Comparison of ENCODE assay signal across 24 cellular contexts in genomic region chr1:119781434-119782210, GRCh38. TPM values are rescaled to one million over a fixed set of nuclear protein-coding genes. Genes with fewer than 3 reads are reported as not detected.
DNase-seq lines count a peak whose midpoint lies in the region; ATAC-seq and TF ChIP-seq lines count a peak whose summit lies in the region.
"Had no signal": no experiment of that assay in that cellular context is flagged by ENCODE, and none has a peak within 500 bp of the region (broad histone marks: within the 10 kb centered on the region; RNA-seq: fewer than 3 reads in every experiment).

No MANE protein-coding gene starts in this region.

- TF ChIP-seq CTCF in VCaP (conservative IDR thresholded peaks at IDR 0.05) (no peak), right lobe of liver (IDR thresholded peaks at IDR 0.05) (peak in 3 of 4 donors; percentile 11 to 42 (median 29)), thyroid gland (IDR thresholded peaks at IDR 0.05) (peak in 1 of 6 experiments; percentile 11), lower lobe of right lung (IDR thresholded peaks at IDR 0.05) (no peak)

- H3K4me3 ChIP-seq in right lobe of liver (no peak overlapping the region), thyroid gland (replicated peaks in 1 of 3) (no peak overlapping the region), lower lobe of right lung (no peak overlapping the region)
- H3K4me3 ChIP-seq: Peyer's patch, SJCRH30 had no signal

- H3K27ac ChIP-seq in VCaP = peak overlapping the region; percentile 80
- H3K27ac ChIP-seq in right lobe of liver = peak overlapping the region in 2 of 3 donors; percentile 89 to 98
- H3K27ac ChIP-seq in thyroid gland = peak overlapping the region in 2 of 3 donors; percentile 84 to 90
- no peak overlapping the region for H3K27ac ChIP-seq in lower lobe of right lung
- H3K27ac ChIP-seq: SJCRH30 had no signal

- H3K36me3 Mint-ChIP-seq in activated CD8-positive, alpha-beta memory T cell treated with anti-CD3 and anti-CD28 coated beads, Interleukin-2, amount 10 ng/mL, durations not matched to agents 7 days and 5 days = no peaks in the 10 kb centered on the region
- H3K36me3 Mint-ChIP-seq in immature natural killer cell = no peaks in the 10 kb centered on the region
- H3K36me3 Mint-ChIP-seq: CD8-positive, alpha-beta memory T cell had no signal

- no peak overlapping the region for H3K4me3 Mint-ChIP-seq in activated CD8-positive, alpha-beta memory T cell treated with anti-CD3 and anti-CD28 coated beads, Interleukin-2, amount 10 ng/mL, durations not matched to agents 7 days and 5 days
- H3K4me3 Mint-ChIP-seq in immature natural killer cell = no peak overlapping the region
- H3K4me3 Mint-ChIP-seq: CD8-positive, alpha-beta memory T cell; H9 had no signal

- H3K36me3 ChIP-seq in right lobe of liver (no peaks in the 10 kb centered on the region), thyroid gland (no peaks in the 10 kb centered on the region), lower lobe of right lung (no peaks in the 10 kb centered on the region)
- H3K36me3 ChIP-seq: Peyer's patch, SJCRH30 had no signal

- no peaks in the 10 kb centered on the region for H3K9me3 Mint-ChIP-seq in activated CD8-positive, alpha-beta memory T cell treated with anti-CD3 and anti-CD28 coated beads, Interleukin-2, amount 10 ng/mL, durations not matched to agents 7 days and 5 days (ENCODE audit: low read depth)
- no peaks in the 10 kb centered on the region for H3K9me3 Mint-ChIP-seq in immature natural killer cell
- H3K9me3 Mint-ChIP-seq: CD8-positive, alpha-beta memory T cell; H9 had no signal

- 55% methylated on average over 11 of the region's 11 CpGs for WGBS in right lobe of liver (ENCODE audit: insufficient coverage, low coverage, low lambda C conversion rate, missing lambda C conversion rate)
- WGBS in thyroid gland, 2 donors = 92 to 94% methylated on average over 11 of the region's 11 CpGs

- peaks cover 29% of the 10 kb centered on the region for H3K4me1 Mint-ChIP-seq in activated CD8-positive, alpha-beta memory T cell treated with anti-CD3 and anti-CD28 coated beads, Interleukin-2, amount 10 ng/mL, durations not matched to agents 7 days and 5 days
- no peaks in the 10 kb centered on the region for H3K4me1 Mint-ChIP-seq in immature natural killer cell
- H3K4me1 Mint-ChIP-seq: CD8-positive, alpha-beta memory T cell had no signal

- H3K4me1 ChIP-seq in right lobe of liver (peaks cover 0 to 61% (median 29%) of the 10 kb centered on the region in 4 donors), thyroid gland (peaks cover 30 to 33% of the 10 kb centered on the region in 2 donors), lower lobe of right lung (peaks cover 34% of the 10 kb centered on the region)

- peaks cover 74% of the 10 kb centered on the region for H3K27me3 Mint-ChIP-seq in activated CD8-positive, alpha-beta memory T cell treated with anti-CD3 and anti-CD28 coated beads, Interleukin-2, amount 10 ng/mL, durations not matched to agents 7 days and 5 days
- H3K27me3 Mint-ChIP-seq in immature natural killer cell (ENCODE audit: low read depth in 3 of 3) = peaks cover 3 to 7% (median 4%) of the 10 kb centered on the region in 3 donors

- H3K9me3 ChIP-seq in right lobe of liver = no peaks in the 10 kb centered on the region
- no peaks in the 10 kb centered on the region for H3K9me3 ChIP-seq in thyroid gland
- no peaks in the 10 kb centered on the region for H3K9me3 ChIP-seq in lower lobe of right lung
- H3K9me3 ChIP-seq: Peyer's patch had no signal

- H3K27ac Mint-ChIP-seq in activated CD8-positive, alpha-beta memory T cell treated with anti-CD3 and anti-CD28 coated beads, Interleukin-2, amount 10 ng/mL, durations not matched to agents 7 days and 5 days = no peak overlapping the region
- no peak overlapping the region for H3K27ac Mint-ChIP-seq in immature natural killer cell
- H3K27ac Mint-ChIP-seq: CD8-positive, alpha-beta memory T cell; H9 had no signal

- intact Hi-C loops in right lobe of liver (cut with DNase I) = no loop called here
- intact Hi-C loops in thyroid gland (cut with DNase I) = no loop called here
- intact Hi-C loops in lower lobe of right lung (cut with DNase I) = no loop called here

- no peak for ATAC-seq in activated CD8-positive, alpha-beta memory T cell treated with anti-CD3 and anti-CD28 coated beads, Interleukin-2, amount 10 ng/mL, durations not matched to agents 7 days and 5 days
- peak in 1 of 4 donors; percentile 0 for ATAC-seq in right lobe of liver
- no peak for ATAC-seq in lower lobe of right lung
- no peak for ATAC-seq in HG03571 (IDR thresholded peaks at IDR 0.05; ENCODE audit: unreplicated experiment)

- DNase-seq in activated CD8-positive, alpha-beta memory T cell treated with anti-CD3 and anti-CD28 coated beads, Interleukin-2, amount 10 ng/mL, durations not matched to agents 7 days and 5 days = peak; percentile 11
- DNase-seq in activated CD8-positive, alpha-beta memory T cell treated with anti-CD3 and anti-CD28 coated beads for 24 hours = no peak
- no peak for DNase-seq in right lobe of liver
- no peak for DNase-seq in thyroid gland
- DNase-seq in lower lobe of right lung = no peak
- DNase-seq in immature natural killer cell = no peak
- DNase-seq: 8988T; AML-193; CD8-positive, alpha-beta memory T cell; DMS53; GDM1; H9; MM.1S; NCI-H1092 treated with DMSO at 0.1 percent for 48 hours; NCI-H1436 treated with DMSO at 0.1 percent for 48 hours; NCI-H1930; NCI-H748 treated with DMSO at 0.1 percent for 48 hours; Peyer's patch; SJCRH30 had no signal

- H3K27me3 ChIP-seq in right lobe of liver (no peaks in the 10 kb centered on the region), thyroid gland (no peaks in the 10 kb centered on the region), lower lobe of right lung (ENCODE audit: low read depth) (no peaks in the 10 kb centered on the region)
- H3K27me3 ChIP-seq: Peyer's patch, SJCRH30 had no signal

- no peak for TF ChIP-seq POLR2A in right lobe of liver (IDR thresholded peaks at IDR 0.05)
- no peak for TF ChIP-seq POLR2A in thyroid gland (IDR thresholded peaks at IDR 0.05)

- CTCF ChIA-PET in activated CD8-positive, alpha-beta memory T cell treated with anti-CD3 and anti-CD28 coated beads, Interleukin-2, amount 10 ng/mL, durations not matched to agents 7 days and 5 days (lab: Charles Lee) = interaction anchor here (1.9 kb wide), 1 partner anchor 38 kb away, joined by 5 read pairs; no protein-coding TSS in a partner anchor

RNA-seq across cellular contexts. Expression of gene HMGCS2, which starts 12.9 kb away (rescaled TPM):
- not detected for total RNA-seq in activated CD8-positive, alpha-beta memory T cell treated with anti-CD3 and anti-CD28 coated beads, Interleukin-2, amount 10 ng/mL, durations not matched to agents 7 days and 5 days
- total RNA-seq in right lobe of liver = 100 to 1,000 TPM; 390 to 938 (median 855) TPM
- 1 to 10 TPM in 2 of 4 donors, not detected in 2; 6.4 to 8.1 TPM for total RNA-seq in thyroid gland
- 0.32 TPM for total RNA-seq in lower lobe of right lung
- polyA plus RNA-seq in immature natural killer cell = not detected
- total RNA-seq: CD8-positive, alpha-beta memory T cell; H9; LHCN-M2; NCI-H460; SJCRH30 had no signal
- polyA plus RNA-seq: AG04450; CD8-positive, alpha-beta memory T cell had no signal

RNA-seq across cellular contexts. Expression of gene REG4, which starts 29.6 kb away (rescaled TPM):
- total RNA-seq in activated CD8-positive, alpha-beta memory T cell treated with anti-CD3 and anti-CD28 coated beads, Interleukin-2, amount 10 ng/mL, durations not matched to agents 7 days and 5 days = 1 to 10 TPM; 1.8 to 7.5 TPM
- total RNA-seq in right lobe of liver (under 1 TPM in 1 of 6 experiments, not detected in 5; 0.20 TPM), thyroid gland (not detected), lower lobe of right lung (not detected)
- not detected for polyA plus RNA-seq in immature natural killer cell
- total RNA-seq: H9, LHCN-M2, NCI-H460 had no signal
- polyA plus RNA-seq: AG04450 had no signal

Comparison
In these comparisons a context has a peak if more than half of its experiments do, and no peak if none do; other contexts are left out.
1. CTCF ChIP-seq: peak in right lobe of liver (3 of 4); none in VCaP (single experiment) and lower lobe of right lung (single experiment).
2. RNA of gene HMGCS2, which starts 12.9 kb away (total RNA-seq): 390 to 938 TPM in right lobe of liver; 6.4 to 8.1 TPM in thyroid gland, 0.32 TPM in lower lobe of right lung (single experiment) and not detected in activated CD8-positive, alpha-beta memory T cell treated with anti-CD3 and anti-CD28 coated beads, Interleukin-2, amount 10 ng/mL, durations not matched to agents 7 days and 5 days; every median in the first group is over 10 times any median in the second.